ENCODE assay signal across 2 cellular contexts in the genomic region with DNA sequence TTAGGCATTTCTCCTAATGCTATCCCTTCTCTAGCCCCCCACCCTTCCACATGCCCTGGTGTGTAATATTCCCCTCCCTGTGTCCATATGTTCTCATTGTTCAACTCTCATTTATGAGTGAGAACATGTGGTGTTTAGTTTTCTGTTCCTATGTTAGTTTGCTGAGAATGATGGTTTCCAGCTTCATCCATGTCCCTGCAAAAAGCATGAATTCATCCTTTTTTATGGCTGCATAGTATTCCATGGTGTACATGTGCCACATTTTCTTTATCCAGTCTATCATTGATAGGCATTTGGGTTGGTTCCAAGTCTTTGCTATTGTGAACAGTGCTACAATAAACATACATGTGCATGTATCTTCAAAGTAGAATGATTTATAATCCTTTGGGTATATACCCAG.
DNase-seq lines count a peak whose midpoint lies in the region; ATAC-seq, FAIRE-seq and TF ChIP-seq lines count a peak whose summit lies in the region.
"Not testable (repeated sequence)": the region's sequence is repeated elsewhere in the genome, so short reads cannot be mapped to it uniquely, and the experiment has no call there.

No MANE protein-coding gene starts in this region.

- not testable (repeated sequence) for H3K9ac ChIP-seq in K562 (ENCODE audit: insufficient read depth in 1 of 2, low read depth in 2 of 2, low read length in 2 of 2)

- not testable (repeated sequence) for FAIRE-seq in K562 (lab: Jason Lieb, UNC)

- H2AFZ ChIP-seq in K562 (ENCODE audit: low read depth, low read length) = not testable (repeated sequence)

- H3K9me3 ChIP-seq in HEK293 (ENCODE audit: control insufficient read depth, insufficient read depth, low read depth, low read length); K562 (replicated peaks; ENCODE audit: control insufficient read depth, insufficient read depth, low read depth, low read length): not testable (repeated sequence)

- not testable (repeated sequence) for H3K4me1 ChIP-seq in HEK293 (ENCODE audit: control insufficient read depth, insufficient read depth, low read length); K562 (replicated peaks in 1 of 2; ENCODE audit: control insufficient read depth in 2 of 2, insufficient read depth in 2 of 2, low read length in 2 of 2)

- H3K4me2 ChIP-seq in K562 (ENCODE audit: insufficient read depth, low read length) = not testable (repeated sequence)

- H3K79me2 ChIP-seq in K562 (ENCODE audit: control insufficient read depth, insufficient read depth, low read length) = not testable (repeated sequence)

- not testable (repeated sequence) for TF ChIP-seq EP300 in K562 (IDR thresholded peaks at IDR 0.05; ENCODE audit: low read length)

- ATAC-seq in K562 = not testable (repeated sequence)

- not testable (repeated sequence) for H4K20me1 ChIP-seq in K562 (replicated peaks; ENCODE audit: control insufficient read depth, insufficient read depth, low read length)

- not testable (repeated sequence) for H3K27ac ChIP-seq in HEK293 (ENCODE audit: extremely low read depth, low read depth, low read length); K562 (ENCODE audit: extremely low read depth, low read depth, low read length)

- H3K36me3 ChIP-seq in HEK293 (ENCODE audit: control insufficient read depth in 2 of 2, insufficient read depth in 1 of 2, low read length in 2 of 2); K562 (ENCODE audit: control insufficient read depth, insufficient read depth, low read length): not testable (repeated sequence)

- DNase-seq in K562 (ENCODE audit: extremely low read depth in 1 of 4, low spot score in 3 of 4) = not testable (repeated sequence)

- CTCF ChIA-PET in HEK293 (lab: Yijun Ruan, JAX); K562 (lab: Yijun Ruan, JAX; ENCODE audit: low intra/inter-chr PET ratio): not testable (repeated sequence)

- in situ Hi-C loops in K562 (cut with MboI) = not testable (repeated sequence)

- not testable (repeated sequence) for H3K4me3 ChIP-seq in HEK293 (ENCODE audit: low read depth, low read length); K562

- intact Hi-C loops in K562 (cut with micrococcal nuclease) = not testable (repeated sequence)

- POLR2A ChIA-PET in HEK293 (lab: Yijun Ruan, JAX); K562 (lab: Yijun Ruan, JAX): not testable (repeated sequence)

- TF ChIP-seq POLR2A in K562 (conservative IDR thresholded peaks at IDR 0.05) = not testable (repeated sequence)

- H3K9me1 ChIP-seq in K562 (ENCODE audit: control insufficient read depth, insufficient read depth, low read length) = not testable (repeated sequence)

- not testable (repeated sequence) for H3K27me3 ChIP-seq in K562 (ENCODE audit: control insufficient read depth in 2 of 2, insufficient read depth in 2 of 2, low read length in 2 of 2)

- not testable (repeated sequence) for BruUV-seq in K562 (replicated peaks; lab: Mats Ljungman, UMichigan)

- TF ChIP-seq RAD21 in K562 (CRISPR knock-in tag; conservative IDR thresholded peaks at IDR 0.05 in 1 of 2, IDR thresholded peaks at IDR 0.05 in 1 of 2) = not testable (repeated sequence)

- not testable (repeated sequence) for TF ChIP-seq CTCF in HEK293 (tag by site-specific recombination; IDR thresholded peaks at IDR 0.05); K562 (IDR thresholded peaks at IDR 0.05 in 2 of 3, conservative IDR thresholded peaks at IDR 0.05 in 1 of 3; ENCODE audit: insufficient read depth in 2 of 3, low read depth in 1 of 3, low read length in 3 of 3)

TF ChIP-seq in HEK293, 187 proteins besides CTCF, POLR2A, EP300 and RAD21:
- peak; percentile 58; the same call in 1 of the 2 replicates for TF ChIP-seq ZNF146 (tag by site-specific recombination; IDR thresholded peaks at IDR 0.05)

TF ChIP-seq in K562, 482 proteins besides CTCF, POLR2A, EP300 and RAD21:
- peak; percentile 77 for TF ChIP-seq ZNF146 (CRISPR knock-in tag; IDR thresholded peaks at IDR 0.05; ENCODE audit: unreplicated experiment)
